1 cellular context compared by ENCODE assay signal in genomic region chr4:141346144-141346543, GRCh38.
TF ChIP-seq lines count a peak whose summit lies in the region.

No MANE protein-coding gene starts in this region.

TF ChIP-seq in HEK293T, 16 proteins besides CTCF, POLR2A, EP300 and RAD21 (continued from another document):
- TF ChIP-seq PKNOX1 (IDR thresholded peaks at IDR 0.05) = no peak
